ENCODE assay signal across 1 cellular context in the genomic region with DNA sequence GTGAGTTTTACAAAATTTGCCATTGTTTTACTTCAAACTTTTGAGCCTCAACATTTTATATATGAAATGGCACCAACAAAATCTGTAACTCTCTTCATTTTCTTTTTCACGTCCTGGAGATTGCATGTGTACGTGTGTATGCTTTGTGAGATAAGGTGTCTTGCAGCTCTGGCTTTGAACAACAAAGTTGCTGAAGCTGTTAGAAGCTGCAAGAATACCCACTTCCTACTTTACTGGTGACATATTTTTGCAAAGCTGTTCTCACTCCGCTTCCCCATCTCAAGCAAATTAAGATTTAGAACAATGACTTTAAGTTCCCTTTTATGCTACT.
TF ChIP-seq lines count a peak whose summit lies in the region.

No MANE protein-coding gene starts in this region.

TF ChIP-seq in HepG2, 621 proteins besides CTCF, POLR2A, EP300 and RAD21 (continued from another document):
- TF ChIP-seq, protein P1, sequence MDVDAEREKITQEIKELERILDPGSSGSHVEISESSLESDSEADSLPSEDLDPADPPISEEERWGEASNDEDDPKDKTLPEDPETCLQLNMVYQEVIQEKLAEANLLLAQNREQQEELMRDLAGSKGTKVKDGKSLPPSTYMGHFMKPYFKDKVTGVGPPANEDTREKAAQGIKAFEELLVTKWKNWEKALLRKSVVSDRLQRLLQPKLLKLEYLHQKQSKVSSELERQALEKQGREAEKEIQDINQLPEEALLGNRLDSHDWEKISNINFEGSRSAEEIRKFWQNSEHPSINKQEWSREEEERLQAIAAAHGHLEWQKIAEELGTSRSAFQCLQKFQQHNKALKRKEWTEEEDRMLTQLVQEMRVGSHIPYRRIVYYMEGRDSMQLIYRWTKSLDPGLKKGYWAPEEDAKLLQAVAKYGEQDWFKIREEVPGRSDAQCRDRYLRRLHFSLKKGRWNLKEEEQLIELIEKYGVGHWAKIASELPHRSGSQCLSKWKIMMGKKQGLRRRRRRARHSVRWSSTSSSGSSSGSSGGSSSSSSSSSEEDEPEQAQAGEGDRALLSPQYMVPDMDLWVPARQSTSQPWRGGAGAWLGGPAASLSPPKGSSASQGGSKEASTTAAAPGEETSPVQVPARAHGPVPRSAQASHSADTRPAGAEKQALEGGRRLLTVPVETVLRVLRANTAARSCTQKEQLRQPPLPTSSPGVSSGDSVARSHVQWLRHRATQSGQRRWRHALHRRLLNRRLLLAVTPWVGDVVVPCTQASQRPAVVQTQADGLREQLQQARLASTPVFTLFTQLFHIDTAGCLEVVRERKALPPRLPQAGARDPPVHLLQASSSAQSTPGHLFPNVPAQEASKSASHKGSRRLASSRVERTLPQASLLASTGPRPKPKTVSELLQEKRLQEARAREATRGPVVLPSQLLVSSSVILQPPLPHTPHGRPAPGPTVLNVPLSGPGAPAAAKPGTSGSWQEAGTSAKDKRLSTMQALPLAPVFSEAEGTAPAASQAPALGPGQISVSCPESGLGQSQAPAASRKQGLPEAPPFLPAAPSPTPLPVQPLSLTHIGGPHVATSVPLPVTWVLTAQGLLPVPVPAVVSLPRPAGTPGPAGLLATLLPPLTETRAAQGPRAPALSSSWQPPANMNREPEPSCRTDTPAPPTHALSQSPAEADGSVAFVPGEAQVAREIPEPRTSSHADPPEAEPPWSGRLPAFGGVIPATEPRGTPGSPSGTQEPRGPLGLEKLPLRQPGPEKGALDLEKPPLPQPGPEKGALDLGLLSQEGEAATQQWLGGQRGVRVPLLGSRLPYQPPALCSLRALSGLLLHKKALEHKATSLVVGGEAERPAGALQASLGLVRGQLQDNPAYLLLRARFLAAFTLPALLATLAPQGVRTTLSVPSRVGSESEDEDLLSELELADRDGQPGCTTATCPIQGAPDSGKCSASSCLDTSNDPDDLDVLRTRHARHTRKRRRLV (CRISPR knock-in tag; IDR thresholded peaks at IDR 0.05) = no peak
TF ChIP-seq in HepG2: peak in this region for 0.
